Comparison of ENCODE assay signal across 10 cellular contexts in genomic region chr4:80215449-80216052, GRCh38. TPM values are rescaled to one million over a fixed set of nuclear protein-coding genes. Genes with fewer than 3 reads are reported as not detected.
DNase-seq lines count a peak whose midpoint lies in the region; ATAC-seq and TF ChIP-seq lines count a peak whose summit lies in the region.
"Had no signal": no experiment of that assay in that cellular context is flagged by ENCODE, and none has a peak within 500 bp of the region (broad histone marks: within the 10 kb centered on the region; RNA-seq: fewer than 3 reads in every experiment).

No MANE protein-coding gene starts in this region.

- no peak overlapping the region for H3K4me3 ChIP-seq in right atrium auricular region
- no peak overlapping the region for H3K4me3 ChIP-seq in uterus
- H3K4me3 ChIP-seq: BLaER1 treated with 17β-estradiol and CSF1 and Interleukin-3, amounts not matched to agents 10 nM and 100 nM had no signal

- H3K27ac Mint-ChIP-seq in T-helper 17 cell = no peak overlapping the region

- peak; percentile 66 for DNase-seq in NCI-H1694 treated with DMSO at 0.1 percent for 48 hours (lab: John Stamatoyannopoulos, UW)
- no peak for DNase-seq in NCI-H1694 (lab: John Stamatoyannopoulos, UW)
- peak; percentile 42 for DNase-seq in M059J (ENCODE audit: low read depth)
- no peak for DNase-seq in T-helper 17 cell
- DNase-seq in right atrium auricular region (ENCODE audit: low spot score) = no peak
- DNase-seq in uterus = no peak
- no peak for DNase-seq in AG08396 (ENCODE audit: low spot score)
- no peak for DNase-seq in activated T-cell treated with anti-CD3 and anti-CD28 coated beads, Interleukin-2, amount 50 U/mL, for 48 hours

- H3K27ac ChIP-seq in right atrium auricular region = no peak overlapping the region
- H3K27ac ChIP-seq in uterus = no peak overlapping the region
- H3K27ac ChIP-seq: BLaER1 treated with 17β-estradiol and CSF1 and Interleukin-3, amounts not matched to agents 10 nM and 100 nM had no signal

- peaks cover 25% of the 10 kb centered on the region for H3K27me3 Mint-ChIP-seq in T-helper 17 cell

- no peaks in the 10 kb centered on the region for H3K36me3 Mint-ChIP-seq in T-helper 17 cell (ENCODE audit: low read depth)

- no peaks in the 10 kb centered on the region for H3K9me3 ChIP-seq in T-helper 17 cell (ENCODE audit: control insufficient read depth, low read length, poor library complexity, severe bottlenecking)
- no peaks in the 10 kb centered on the region for H3K9me3 ChIP-seq in right atrium auricular region
- no peaks in the 10 kb centered on the region for H3K9me3 ChIP-seq in uterus
- H3K9me3 ChIP-seq: BLaER1 treated with 17β-estradiol and CSF1 and Interleukin-3, amounts not matched to agents 10 nM and 100 nM had no signal

- H3K27me3 ChIP-seq in right atrium auricular region (no peaks in the 10 kb centered on the region), uterus (peaks cover 0 to 4% of the 10 kb centered on the region in 2 donors)
- H3K27me3 ChIP-seq: BLaER1 treated with 17β-estradiol and CSF1 and Interleukin-3, amounts not matched to agents 10 nM and 100 nM had no signal

- intact Hi-C loops in uterus (cut with DNase I; ENCODE audit: low total_unique reads) = loop anchor here (5.0 kb wide), 1 partner anchor 1263 kb away; no protein-coding TSS in a partner anchor

- peak; percentile 45 for ATAC-seq in T-helper 17 cell

- H3K4me3 Mint-ChIP-seq in T-helper 17 cell = no peak overlapping the region

- H3K4me1 ChIP-seq in right atrium auricular region = no peaks in the 10 kb centered on the region
- no peaks in the 10 kb centered on the region for H3K4me1 ChIP-seq in uterus

- H3K36me3 ChIP-seq in right atrium auricular region (no peaks in the 10 kb centered on the region), uterus (no peaks in the 10 kb centered on the region)
- H3K36me3 ChIP-seq: BLaER1 treated with 17β-estradiol and CSF1 and Interleukin-3, amounts not matched to agents 10 nM and 100 nM had no signal

- TF ChIP-seq CTCF in right atrium auricular region (IDR thresholded peaks at IDR 0.05) = peak; percentile 57 to 76
- peak; percentile 57 to 73 (median 66) for TF ChIP-seq CTCF in uterus (IDR thresholded peaks at IDR 0.05)

- no peak for TF ChIP-seq POLR2A in uterus (IDR thresholded peaks at IDR 0.05)

- H3K4me1 Mint-ChIP-seq in T-helper 17 cell = peaks cover 2% of the 10 kb centered on the region

RNA-seq across cellular contexts. Expression of gene PRDM8, which starts 18.2 kb away (rescaled TPM):
- total RNA-seq in M059J (2014; rRNA removed; shearing (Covaris generic)) = 5.5 and 10.6 TPM in 2 replicates
- total RNA-seq in T-helper 17 cell = 10 to 100 TPM; 10.2 to 20.0 TPM
- 1 to 10 TPM; 1.4 to 2.2 TPM for total RNA-seq in right atrium auricular region
- 10 to 100 TPM in 3 of 4 donors, 1 to 10 TPM in 1; 4.5 to 13.1 (median 12.6) TPM for total RNA-seq in uterus

RNA-seq across cellular contexts. Expression of gene FGF5, which starts 50.9 kb away (rescaled TPM):
- total RNA-seq in M059J (2014; rRNA removed; shearing (Covaris generic)) = 2.0 and 4.5 TPM in 2 replicates
- total RNA-seq in T-helper 17 cell (under 1 TPM; 0.05 to 0.08 TPM), right atrium auricular region (under 1 TPM in 1 of 2 donors, not detected in 1; 0.07 TPM), uterus (under 1 TPM in 1 of 4 donors, not detected in 3; 0.15 TPM)
- total RNA-seq: T-helper 2 cell treated with Interferon-gamma antibody and Interleukin-4, amounts not matched to agents 100 ng/mL and 5 ng/mL, for 36 hours had no signal

Comparison
In these comparisons a context has a peak if more than half of its experiments do, and no peak if none do; other contexts are left out.
1. DNase-seq: peak in NCI-H1694 treated with DMSO at 0.1 percent for 48 hours (single experiment) and M059J (single experiment); none in NCI-H1694 (single experiment), T-helper 17 cell (0 of 3), right atrium auricular region (single experiment), uterus (0 of 2), AG08396 (single experiment) and activated T-cell treated with anti-CD3 and anti-CD28 coated beads, Interleukin-2, amount 50 U/mL, for 48 hours (0 of 2).